Comparison of ENCODE assay signal across 23 cellular contexts in the genomic region with DNA sequence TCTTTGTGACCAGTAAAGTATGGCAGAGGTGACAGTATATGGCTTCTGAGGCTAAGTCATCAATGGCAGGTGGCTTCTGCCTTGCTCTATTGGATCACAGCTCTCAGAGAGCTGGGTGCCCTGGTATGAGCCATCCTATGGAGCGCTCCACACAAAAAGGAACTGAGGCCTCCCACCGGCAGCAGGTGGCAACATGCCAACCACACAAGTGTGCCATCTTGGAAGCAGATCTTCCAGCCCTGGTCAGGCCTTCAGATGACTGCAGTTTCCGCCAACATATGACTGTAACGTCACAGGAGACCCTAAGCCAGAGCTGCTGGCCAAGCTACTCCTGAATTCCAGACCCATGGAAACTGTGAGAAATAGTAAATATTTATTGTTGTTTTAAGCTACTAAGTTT.
"Had no signal": no experiment of that assay in that cellular context is flagged by ENCODE, and none has a peak within 500 bp of the region (broad histone marks: within the 10 kb centered on the region; RNA-seq: fewer than 3 reads in every experiment).

No MANE protein-coding gene starts in this region.

- DNase-seq: nephron progenitor cell; nucleus accumbens; pancreas; right cardiac atrium; right lobe of liver; sigmoid colon; small intestine; stimulated activated CD4-positive, alpha-beta T cell treated with anti-CD3 and anti-CD28 coated beads, Interleukin-15, amount 100 ng/mL, for 24 hours; stimulated activated CD4-positive, alpha-beta T cell treated with anti-CD3 and anti-CD28 coated beads, Interleukin-2, amount 100 ng/mL, for 24 hours; stimulated activated CD4-positive, alpha-beta T cell treated with anti-CD3 and anti-CD28 coated beads, Interleukin-2, amount 100 ng/mL, for 48 hours; stimulated activated CD4-positive, alpha-beta T cell treated with anti-CD3 and anti-CD28 coated beads, Interleukin-4, amount 100 ng/mL, for 24 hours; stimulated activated naive B cell treated with anti-CD40 and anti-IgM and Interleukin-4, amounts not matched to agents 10 μg/mL and 1 μg/mL and 100 μg/mL, for 72 hours; stimulated activated naive CD4-positive, alpha-beta T cell treated with Interleukin-2 at 50 U/mL for 16 hours; stomach; thyroid gland; upper lobe of left lung had no signal

- FAIRE-seq: pancreas, small intestine, urothelium cell line had no signal

- ATAC-seq: natural killer cell treated with Interleukin-12 subunit alpha and Interleukin-12 subunit beta and Interleukin-15 and Interleukin-18, amount 100 ng/mL, for 72 hours; pancreas; right cardiac atrium; right lobe of liver; stimulated activated effector memory CD8-positive, alpha-beta T cell treated with anti-CD3 and anti-CD28 coated beads, Interleukin-12 subunit alpha, Interleukin-12 subunit beta, amount 100 ng/mL, for 72 hours; stimulated activated naive B cell treated with anti-CD40 and anti-IgM and Interleukin-4, amounts not matched to agents 10 μg/mL and 1 μg/mL and 100 μg/mL, for 72 hours had no signal

- H3K4me3 ChIP-seq: pancreas, prostate gland, right lobe of liver, sigmoid colon, stomach, thoracic aorta, thyroid gland, tibial nerve, upper lobe of left lung, vagina had no signal
